ENCODE assay signal across 11 cellular contexts in genomic region chr16:67653131-67654068, GRCh38. TPM values are rescaled to one million over a fixed set of nuclear protein-coding genes. Genes with fewer than 3 reads are reported as not detected.
A peak's percentile ranks its signal among the peaks of the same experiment; 100 is the strongest.
DNase-seq lines count a peak whose midpoint lies in the region; ATAC-seq and TF ChIP-seq lines count a peak whose summit lies in the region.
"Had no signal": no experiment of that assay in that cellular context is flagged by ENCODE, and none has a peak within 500 bp of the region (broad histone marks: within the 10 kb centered on the region; RNA-seq: fewer than 3 reads in every experiment).

No MANE protein-coding gene starts in this region.

- H3K4me3 ChIP-seq in BE2C (ENCODE audit: low read depth, low read length) (peak overlapping the region; percentile 91), ectodermal cell (ENCODE audit: insufficient read depth, low read depth, low read length) (peak overlapping the region; percentile 30)
- no peak overlapping the region for H3K4me3 ChIP-seq in naive thymus-derived CD4-positive, alpha-beta T cell (ENCODE audit: low read length)

- H3K27me3 Mint-ChIP-seq in neural crest cell (ENCODE audit: low read depth): peaks cover 57% of the 10 kb centered on the region
- H3K27me3 Mint-ChIP-seq in naive thymus-derived CD4-positive, alpha-beta T cell: no peaks in the 10 kb centered on the region
- H3K27me3 Mint-ChIP-seq: central memory CD8-positive, alpha-beta T cell had no signal

- peak overlapping the region; percentile 84 for H3K4me3 Mint-ChIP-seq in neural crest cell
- H3K4me3 Mint-ChIP-seq in naive thymus-derived CD4-positive, alpha-beta T cell: no peak overlapping the region
- H3K4me3 Mint-ChIP-seq: central memory CD8-positive, alpha-beta T cell; T-helper 1 cell treated with Interleukin-12 subunit alpha and Interleukin-12 subunit beta and Interleukin-4 antibody, amounts not matched to agents 30 μg/mL and 1 μg/mL, for 36 hours had no signal

- H3K9me3 ChIP-seq in BE2C (no peaks in the 10 kb centered on the region), ectodermal cell (ENCODE audit: control insufficient read depth, low read length) (no peaks in the 10 kb centered on the region)
- no peaks in the 10 kb centered on the region for H3K9me3 ChIP-seq in naive thymus-derived CD4-positive, alpha-beta T cell (ENCODE audit: control insufficient read depth in 2 of 3, low read length in 3 of 3)
- H3K9me3 ChIP-seq: tibial nerve had no signal

- DNase-seq in BE2C (peak; percentile 74), neural crest cell (ENCODE audit: low read depth, low spot score) (no peak), activated T-cell treated with anti-CD3 and anti-CD28 coated beads for 4 hours (no peak)
- no peak for DNase-seq in naive thymus-derived CD4-positive, alpha-beta T cell

- intact Hi-C loops in naive thymus-derived CD4-positive, alpha-beta T cell (cut with micrococcal nuclease): no loop called here

- H3K4me1 ChIP-seq in BE2C (peaks cover 2% of the 10 kb centered on the region; the same call in 1 of the 2 replicates), ectodermal cell (ENCODE audit: control insufficient read depth, insufficient read depth, low read length) (no peaks in the 10 kb centered on the region)
- H3K4me1 ChIP-seq in naive thymus-derived CD4-positive, alpha-beta T cell (ENCODE audit: control insufficient read depth in 2 of 2, insufficient read depth in 2 of 2, low read length in 2 of 2): no peaks in the 10 kb centered on the region

- POLR2A ChIA-PET in naive thymus-derived CD4-positive, alpha-beta T cell (lab: Charles Lee): interaction anchor here (0.9 kb wide), 1 partner anchor 10 kb away, joined by 3 read pairs; no protein-coding TSS in a partner anchor

- 7 to 9% methylated on average over 79 of the region's 79 CpGs for WGBS in ectodermal cell, 2 experiments

- TF ChIP-seq CTCF in BE2C (IDR thresholded peaks at IDR 0.05; ENCODE audit: low read depth, low read length) (peak; percentile 23; the same call in 1 of the 2 replicates), LNCAP (IDR thresholded peaks at IDR 0.05) (peak; percentile 40), neural crest cell (conservative IDR thresholded peaks at IDR 0.05) (peak; percentile 62)

- H3K27ac ChIP-seq in ectodermal cell (ENCODE audit: insufficient read depth, low read depth, low read length, poor library complexity, severe bottlenecking): no peak overlapping the region
- no peak overlapping the region for H3K27ac ChIP-seq in naive thymus-derived CD4-positive, alpha-beta T cell (ENCODE audit: low read depth, low read length)
- H3K27ac ChIP-seq: tibial nerve had no signal

- ATAC-seq in naive thymus-derived CD4-positive, alpha-beta T cell: no peak
- ATAC-seq in HG03097 (IDR thresholded peaks at IDR 0.05; ENCODE audit: low FRiP score, unreplicated experiment) (no peak), GM21526 (IDR thresholded peaks at IDR 0.05; ENCODE audit: low FRiP score, unreplicated experiment) (no peak)

- CTCF ChIA-PET in naive thymus-derived CD4-positive, alpha-beta T cell (lab: Charles Lee): interaction anchor here (1.1 kb wide), 1 partner anchor 14 kb away, joined by 3 read pairs; no protein-coding TSS in a partner anchor

- no peaks in the 10 kb centered on the region for H3K36me3 Mint-ChIP-seq in neural crest cell (ENCODE audit: low read depth)
- peaks cover 8 to 26% (median 21%) of the 10 kb centered on the region in 5 donors for H3K36me3 Mint-ChIP-seq in naive thymus-derived CD4-positive, alpha-beta T cell

- no peak overlapping the region for H3K27ac Mint-ChIP-seq in neural crest cell (ENCODE audit: unreplicated experiment)
- H3K27ac Mint-ChIP-seq in naive thymus-derived CD4-positive, alpha-beta T cell: peak overlapping the region in 1 of 9 donors; percentile 80
- H3K27ac Mint-ChIP-seq: T-helper 1 cell treated with Interleukin-12 subunit alpha and Interleukin-12 subunit beta and Interleukin-4 antibody, amounts not matched to agents 30 μg/mL and 1 μg/mL, for 36 hours had no signal

- no peaks in the 10 kb centered on the region for H3K27me3 ChIP-seq in BE2C
- peaks cover 32% of the 10 kb centered on the region for H3K27me3 ChIP-seq in ectodermal cell (ENCODE audit: control insufficient read depth, insufficient read depth, low read length, poor library complexity, severe bottlenecking)
- H3K27me3 ChIP-seq in naive thymus-derived CD4-positive, alpha-beta T cell (ENCODE audit: control insufficient read depth in 2 of 2, insufficient read depth in 2 of 2, low read length in 2 of 2): no peaks in the 10 kb centered on the region

- H3K36me3 ChIP-seq in BE2C: peaks cover 19% of the 10 kb centered on the region
- no peaks in the 10 kb centered on the region for H3K36me3 ChIP-seq in ectodermal cell (ENCODE audit: control insufficient read depth, insufficient read depth, low read length)
- H3K36me3 ChIP-seq in naive thymus-derived CD4-positive, alpha-beta T cell (ENCODE audit: control insufficient read depth in 2 of 3, insufficient read depth in 3 of 3, low read length in 3 of 3): peaks cover 0 to 93% (median 36%) of the 10 kb centered on the region in 3 experiments

- H3K9me3 Mint-ChIP-seq in neural crest cell: no peaks in the 10 kb centered on the region
- no peaks in the 10 kb centered on the region for H3K9me3 Mint-ChIP-seq in naive thymus-derived CD4-positive, alpha-beta T cell
- H3K9me3 Mint-ChIP-seq: central memory CD8-positive, alpha-beta T cell; T-helper 1 cell treated with Interleukin-12 subunit alpha and Interleukin-12 subunit beta and Interleukin-4 antibody, amounts not matched to agents 30 μg/mL and 1 μg/mL, for 36 hours had no signal

- peaks cover 22% of the 10 kb centered on the region for H3K4me1 Mint-ChIP-seq in neural crest cell
- peaks cover 9 to 21% (median 17%) of the 10 kb centered on the region in 7 donors for H3K4me1 Mint-ChIP-seq in naive thymus-derived CD4-positive, alpha-beta T cell

RNA-seq across cellular contexts. Expression of gene ACD, which starts 6.7 kb away (rescaled TPM):
- 88.4 TPM for polyA plus RNA-seq in BE2C (2012; ENCODE audit: insufficient read depth, insufficient read length, low read depth)
- polyA plus RNA-seq in ectodermal cell (2013, experiment 1 of 4): 34.8 TPM
- 30.5 TPM for polyA plus RNA-seq in ectodermal cell (2013, experiment 2 of 4)
- polyA plus RNA-seq in ectodermal cell (2013, experiment 3 of 4): 33.8 TPM
- polyA plus RNA-seq in ectodermal cell (2013, experiment 4 of 4): 33.5 TPM
- total RNA-seq in neural crest cell: 39.3 and 39.8 TPM in 2 replicates
- 10 to 100 TPM; 29.3 to 44.1 (median 34.4) TPM for total RNA-seq in naive thymus-derived CD4-positive, alpha-beta T cell
- 10 to 100 TPM; 25.4 to 33.2 TPM for polyA plus RNA-seq in naive thymus-derived CD4-positive, alpha-beta T cell

RNA-seq across cellular contexts. Expression of gene PARD6A, which starts 7.4 kb away (rescaled TPM):
- polyA plus RNA-seq in BE2C (2012; ENCODE audit: insufficient read depth, insufficient read length, low read depth): 83.9 TPM
- polyA plus RNA-seq in ectodermal cell (2013, experiment 1 of 4): 4.6 TPM
- polyA plus RNA-seq in ectodermal cell (2013, experiment 2 of 4): 5.0 TPM
- 4.7 TPM for polyA plus RNA-seq in ectodermal cell (2013, experiment 3 of 4)
- polyA plus RNA-seq in ectodermal cell (2013, experiment 4 of 4): 5.8 TPM
- 7.5 and 8.3 TPM in 2 replicates for total RNA-seq in neural crest cell
- 10 to 100 TPM in 1 of 5 experiments, 1 to 10 TPM in 4; 4.5 to 11.2 (median 4.7) TPM for total RNA-seq in naive thymus-derived CD4-positive, alpha-beta T cell
- polyA plus RNA-seq in naive thymus-derived CD4-positive, alpha-beta T cell: 10 to 100 TPM in 1 of 2 donors, 1 to 10 TPM in 1; 9.3 to 15.1 TPM

RNA-seq across cellular contexts. Expression of gene CARMIL2, which starts 8.5 kb away (rescaled TPM):
- polyA plus RNA-seq in BE2C (2012; ENCODE audit: insufficient read depth, insufficient read length, low read depth): 89.7 TPM
- 9.5 TPM for polyA plus RNA-seq in ectodermal cell (2013, experiment 1 of 4)
- 12.7 TPM for polyA plus RNA-seq in ectodermal cell (2013, experiment 2 of 4)
- 10.7 TPM for polyA plus RNA-seq in ectodermal cell (2013, experiment 3 of 4)
- 9.5 TPM for polyA plus RNA-seq in ectodermal cell (2013, experiment 4 of 4)
- 2.0 and 3.5 TPM in 2 replicates for total RNA-seq in neural crest cell
- 100 to 1,000 TPM; 140 to 245 (median 215) TPM for total RNA-seq in naive thymus-derived CD4-positive, alpha-beta T cell
- 10 to 100 TPM; 12.7 to 28.7 TPM for polyA plus RNA-seq in naive thymus-derived CD4-positive, alpha-beta T cell

RNA-seq across cellular contexts. Expression of gene ENKD1, which starts 13.2 kb away (rescaled TPM):
- polyA plus RNA-seq in BE2C (2012; ENCODE audit: insufficient read depth, insufficient read length, low read depth): 56.8 TPM
- polyA plus RNA-seq in ectodermal cell (2013, experiment 1 of 4): 23.2 TPM
- 28.1 TPM for polyA plus RNA-seq in ectodermal cell (2013, experiment 2 of 4)
- polyA plus RNA-seq in ectodermal cell (2013, experiment 3 of 4): 22.2 TPM
- polyA plus RNA-seq in ectodermal cell (2013, experiment 4 of 4): 27.6 TPM
- total RNA-seq in neural crest cell: 23.3 and 24.5 TPM in 2 replicates
- total RNA-seq in naive thymus-derived CD4-positive, alpha-beta T cell: 1 to 10 TPM; 4.9 to 8.3 (median 7.8) TPM
- 1 to 10 TPM; 1.1 to 2.5 TPM for polyA plus RNA-seq in naive thymus-derived CD4-positive, alpha-beta T cell

RNA-seq across cellular contexts. Expression of gene C16orf86, which starts 13.2 kb away (rescaled TPM):
- polyA plus RNA-seq in BE2C (2012; ENCODE audit: insufficient read depth, insufficient read length, low read depth): 12.9 TPM
- 4.5 TPM for polyA plus RNA-seq in ectodermal cell (2013, experiment 1 of 4)
- 3.8 TPM for polyA plus RNA-seq in ectodermal cell (2013, experiment 2 of 4)
- 4.1 TPM for polyA plus RNA-seq in ectodermal cell (2013, experiment 3 of 4)
- polyA plus RNA-seq in ectodermal cell (2013, experiment 4 of 4): 4.5 TPM
- 1.7 and 2.0 TPM in 2 replicates for total RNA-seq in neural crest cell
- total RNA-seq in naive thymus-derived CD4-positive, alpha-beta T cell: 1 to 10 TPM; 4.3 to 6.4 (median 4.7) TPM
- polyA plus RNA-seq in naive thymus-derived CD4-positive, alpha-beta T cell: 1 to 10 TPM; 3.5 to 5.7 TPM

Comparison
In these comparisons a context has a peak if more than half of its experiments do, and no peak if none do; other contexts are left out.
1. RNA of gene CARMIL2, which starts 8.5 kb away (total RNA-seq): 140 to 245 TPM in naive thymus-derived CD4-positive, alpha-beta T cell; 2.0 to 3.5 TPM in neural crest cell; every median in the first group is over 10 times any median in the second.
2. Peak in every context shown above with its lines, with median percentiles within 50 percentile points of each other: CTCF ChIP-seq.